In the genomic region with DNA sequence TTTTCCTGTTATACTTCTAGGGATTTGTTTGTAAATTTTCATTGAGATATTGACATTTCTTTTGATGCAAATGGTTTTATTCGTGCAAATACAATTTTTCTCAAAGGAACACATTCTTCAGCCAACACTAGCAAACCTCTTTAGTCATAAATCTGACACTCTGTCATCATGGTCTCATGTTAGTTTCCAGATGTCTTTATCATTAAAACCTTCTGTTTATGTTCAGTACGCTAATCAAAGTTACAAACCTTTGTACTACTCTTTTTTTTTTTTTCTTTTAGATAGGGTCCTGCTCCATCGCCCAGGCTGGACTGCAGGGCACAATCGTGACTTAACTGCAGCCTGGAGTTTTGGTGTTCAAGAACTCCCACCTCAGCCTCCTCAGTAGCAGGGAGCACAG, we compare ENCODE assay signal across 35 cellular contexts. TPM values are rescaled to one million over a fixed set of nuclear protein-coding genes. Genes with fewer than 3 reads are reported as not detected.
"Had no signal": no experiment of that assay in that cellular context is flagged by ENCODE, and none has a peak within 500 bp of the region (broad histone marks: within the 10 kb centered on the region; RNA-seq: fewer than 3 reads in every experiment).

No MANE protein-coding gene starts in this region.

- H3K27ac ChIP-seq: brain microvascular endothelial cell, coronary artery, dorsolateral prefrontal cortex, gastroesophageal sphincter, heart right ventricle, hepatocyte, VCaP had no signal

- H3K79me2 ChIP-seq: hepatocyte had no signal

- H3K36me3 ChIP-seq: brain microvascular endothelial cell, gastroesophageal sphincter, heart right ventricle had no signal

- H3K27me3 ChIP-seq: brain microvascular endothelial cell, dorsolateral prefrontal cortex, gastroesophageal sphincter, hepatocyte had no signal

- DNase-seq: activated CD4-positive, alpha-beta memory T cell treated with anti-CD3 and anti-CD28 coated beads, Interleukin-2, amount 10 ng/mL, durations not matched to agents 7 days and 5 days; activated CD4-positive, alpha-beta T cell treated with anti-CD3 and anti-CD28 coated beads for 1 hour; activated CD4-positive, alpha-beta T cell treated with anti-CD3 and anti-CD28 coated beads for 4 hours; activated CD4-positive, alpha-beta T cell treated with anti-CD3 and anti-CD28 coated beads, Interleukin-2, amount 10 ng/mL, durations not matched to agents 7 days and 5 days; activated CD4-positive, alpha-beta T cell treated with anti-CD3 and anti-CD28 coated beads, Interleukin-2, amount 50 U/mL, for 4 hours; activated CD8-positive, alpha-beta memory T cell treated with anti-CD3 and anti-CD28 coated beads, Interleukin-2, amount 50 U/mL, for 48 hours; activated gamma-delta T cell; activated naive CD4-positive, alpha-beta T cell; activated naive CD4-positive, alpha-beta T cell treated with anti-CD3 and anti-CD28 coated beads, Interleukin-2, amount 10 ng/mL, durations not matched to agents 7 days and 5 days; activated naive CD8-positive, alpha-beta T cell treated with anti-CD3 and anti-CD28 coated beads, Interleukin-2, amount 10 ng/mL, durations not matched to agents 7 days and 5 days; activated T-cell treated with anti-CD3 and anti-CD28 coated beads for 4 hours; activated T-cell treated with anti-CD3 and anti-CD28 coated beads, Interleukin-2, amount 50 U/mL, for 24 hours; activated T-cell treated with anti-CD3 and anti-CD28 coated beads, Interleukin-2, amount 50 U/mL, for 72 hours; anterior cingulate cortex; brain microvascular endothelial cell; dorsolateral prefrontal cortex; effector memory CD4-positive, alpha-beta T cell; endodermal cell; foreskin melanocyte; heart right ventricle; T-helper 2 cell had no signal

- H3K4me3 ChIP-seq: coronary artery, dorsolateral prefrontal cortex, gastroesophageal sphincter, heart right ventricle, hepatocyte had no signal

- H3K4me2 ChIP-seq: hepatocyte had no signal

- H2AFZ ChIP-seq: hepatocyte had no signal

- ATAC-seq: activated naive CD4-positive, alpha-beta T cell treated with anti-CD3 and anti-CD28 coated beads, Interleukin-2, amount 50 U/mL, for 72 hours; activated T-cell treated with anti-CD3 and anti-CD28 coated beads, Interleukin-2, amount 50 U/mL, for 72 hours; esophagus mucosa; gastroesophageal sphincter; heart right ventricle; WTC11 had no signal

- H3K9me3 ChIP-seq: gastroesophageal sphincter, heart right ventricle had no signal

- H3K4me1 ChIP-seq: gastroesophageal sphincter, heart right ventricle had no signal

RNA-seq across cellular contexts. Expression of a gene that starts 7.1 kb away (rescaled TPM):
- total RNA-seq: activated CD4-positive, alpha-beta memory T cell treated with anti-CD3 and anti-CD28 coated beads, Interleukin-2, amount 10 ng/mL, durations not matched to agents 7 days and 5 days; activated CD4-positive, alpha-beta T cell treated with anti-CD3 and anti-CD28 coated beads, Interleukin-2, amount 10 ng/mL, durations not matched to agents 7 days and 5 days; activated naive CD4-positive, alpha-beta T cell treated with anti-CD3 and anti-CD28 coated beads, Interleukin-2, amount 50 U/mL, for 72 hours; activated naive CD8-positive, alpha-beta T cell treated with anti-CD3 and anti-CD28 coated beads, Interleukin-2, amount 10 ng/mL, durations not matched to agents 7 days and 5 days; activated T-cell treated with anti-CD3 and anti-CD28 coated beads, Interleukin-2, amount 50 U/mL, for 72 hours; astrocyte; bronchial epithelial cell; cardiac septum; cerebellum; endodermal cell; epithelial cell of proximal tubule; esophagus mucosa; fibroblast of villous mesenchyme; gastroesophageal sphincter; glomerular endothelial cell; heart right ventricle; hepatocyte; WTC11 had no signal
